ENCODE assay signal across 8 cellular contexts in genomic region chr10:102408728-102409603, GRCh38. TPM values are rescaled to one million over a fixed set of nuclear protein-coding genes. Genes with fewer than 3 reads are reported as not detected.
DNase-seq lines count a peak whose midpoint lies in the region; ATAC-seq and TF ChIP-seq lines count a peak whose summit lies in the region.

No MANE protein-coding gene starts in this region.

- BruUV-seq in OCI-LY7 (replicated peaks; lab: Mats Ljungman, UMichigan), result no TSS peak

- CTCF ChIA-PET in OCI-LY7 (lab: Charles Lee; ENCODE audit: unreplicated experiment), result no interaction called here

- H3K4me3 ChIP-seq in OCI-LY7 (ENCODE audit: low read depth, low read length, poor library complexity, severe bottlenecking) (peak overlapping the region; percentile 28), left ventricle myocardium inferior (peak overlapping the region; percentile 61)

- H3K36me3 ChIP-seq in OCI-LY7 (ENCODE audit: insufficient read depth, low read length), result no peaks in the 10 kb centered on the region; the same call in 1 of the 2 replicates
- no peaks in the 10 kb centered on the region for H3K36me3 ChIP-seq in left ventricle myocardium inferior

- H3K27ac ChIP-seq in OCI-LY7 (ENCODE audit: low read depth, low read length, poor library complexity, severe bottlenecking) (no peak overlapping the region), left ventricle myocardium inferior (replicated peaks) (no peak overlapping the region)

- no peaks in the 10 kb centered on the region for H3K79me2 ChIP-seq in OCI-LY7 (ENCODE audit: insufficient read depth, low read depth, low read length)

- intact Hi-C loops in OCI-LY7 (cut with micrococcal nuclease; ENCODE audit: unreplicated experiment) (no loop called here), left ventricle myocardium inferior (cut with micrococcal nuclease) (no loop called here)

- no peaks in the 10 kb centered on the region for H3K9me2 ChIP-seq in OCI-LY7 (ENCODE audit: insufficient read depth, low read length)

- peaks cover 5% of the 10 kb centered on the region; the same call in 1 of the 2 replicates for H4K20me1 ChIP-seq in OCI-LY7 (ENCODE audit: insufficient read depth, low read length)

- H3K4me1 ChIP-seq in OCI-LY7 (ENCODE audit: insufficient read depth, low read length, poor library complexity, severe bottlenecking) (peaks cover 15% of the 10 kb centered on the region), left ventricle myocardium inferior (peaks cover 22% of the 10 kb centered on the region)

- POLR2A ChIA-PET in OCI-LY7 (lab: Charles Lee), result no interaction called here

- no peaks in the 10 kb centered on the region for H3K9me3 ChIP-seq in OCI-LY7 (ENCODE audit: low read length)
- H3K9me3 ChIP-seq in left ventricle myocardium inferior (replicated peaks), result no peaks in the 10 kb centered on the region

- DNase-seq in COLO668 (lab: John Stamatoyannopoulos, UW; ENCODE audit: unreplicated experiment), result peak; percentile 28
- DNase-seq in OCI-LY7 (ENCODE audit: low spot score), result no peak
- peak; percentile 88 for DNase-seq in activated naive CD4-positive, alpha-beta T cell treated with anti-CD3 and anti-CD28 coated beads, Interleukin-2, amount 50 U/mL, for 16 hours
- no peak for DNase-seq in left ventricle myocardium inferior
- DNase-seq in retina, result peak; percentile 80
- DNase-seq in NCI-H1105 (lab: John Stamatoyannopoulos, UW), result no peak

- ATAC-seq in GM18909 (IDR thresholded peaks at IDR 0.05; ENCODE audit: poor library complexity, unreplicated experiment) (no peak), GM21528 (IDR thresholded peaks at IDR 0.05; ENCODE audit: low FRiP score, unreplicated experiment) (no peak)

- H3K4me2 ChIP-seq in OCI-LY7 (ENCODE audit: low read length), result peak overlapping the region; percentile 23; the same call in 1 of the 2 replicates

- TF ChIP-seq CTCF in OCI-LY7 (conservative IDR thresholded peaks at IDR 0.05; ENCODE audit: low read length) (no peak), left ventricle myocardium inferior (IDR thresholded peaks at IDR 0.05; ENCODE audit: borderline replicate concordance) (no peak)

- H2AFZ ChIP-seq in OCI-LY7 (ENCODE audit: low read length), result no peak overlapping the region

- peaks cover 71% of the 10 kb centered on the region for H3K27me3 ChIP-seq in left ventricle myocardium inferior (ENCODE audit: low read depth)

RNA-seq across cellular contexts. Expression of gene PSD, which starts 9.6 kb away (rescaled TPM):
- 2.0 and 2.2 TPM in 2 replicates for total RNA-seq in OCI-LY7 (2014; rRNA removed; shearing (Covaris generic))
- 10.2 and 10.9 TPM in 2 replicates for total RNA-seq in OCI-LY7 (2022)
- total RNA-seq in left ventricle myocardium inferior, result 0.93 TPM

RNA-seq across cellular contexts. Expression of gene FBXL15, which starts 11.7 kb away (rescaled TPM):
- total RNA-seq in OCI-LY7 (2014; rRNA removed; shearing (Covaris generic)), result 13.3 and 20.9 TPM in 2 replicates
- total RNA-seq in OCI-LY7 (2022) (13.4 and 18.2 TPM in 2 replicates), left ventricle myocardium inferior (12.3 TPM)

RNA-seq across cellular contexts. Expression of gene NFKB2, which starts 13.5 kb away (rescaled TPM):
- 47.1 and 53.3 TPM in 2 replicates for total RNA-seq in OCI-LY7 (2014; rRNA removed; shearing (Covaris generic))
- total RNA-seq in OCI-LY7 (2022) (67.3 and 75.2 TPM in 2 replicates), left ventricle myocardium inferior (11.0 TPM)

RNA-seq across cellular contexts. Expression of gene CUEDC2, which starts 23.4 kb away (rescaled TPM):
- total RNA-seq in OCI-LY7 (2014; rRNA removed; shearing (Covaris generic)), result 48.9 and 61.0 TPM in 2 replicates
- total RNA-seq in OCI-LY7 (2022), result 71.6 and 73.3 TPM in 2 replicates
- 72.3 TPM for total RNA-seq in left ventricle myocardium inferior

RNA-seq across cellular contexts. Expression of gene C10orf95, which starts 42.4 kb away (rescaled TPM):
- 0.67 and 3.3 TPM in 2 replicates for total RNA-seq in OCI-LY7 (2014; rRNA removed; shearing (Covaris generic))
- total RNA-seq in OCI-LY7 (2022), result 0.50 and 0.67 TPM in 2 replicates
- not detected for total RNA-seq in left ventricle myocardium inferior

Comparison
In these comparisons a context has a peak if more than half of its experiments do, and no peak if none do; other contexts are left out.
1. DNase-seq: peak in COLO668 (single experiment), activated naive CD4-positive, alpha-beta T cell treated with anti-CD3 and anti-CD28 coated beads, Interleukin-2, amount 50 U/mL, for 16 hours (single experiment) and retina (single experiment); none in OCI-LY7 (single experiment), left ventricle myocardium inferior (single experiment) and NCI-H1105 (single experiment).